Comparison of ENCODE assay signal across 22 cellular contexts in the genomic region with DNA sequence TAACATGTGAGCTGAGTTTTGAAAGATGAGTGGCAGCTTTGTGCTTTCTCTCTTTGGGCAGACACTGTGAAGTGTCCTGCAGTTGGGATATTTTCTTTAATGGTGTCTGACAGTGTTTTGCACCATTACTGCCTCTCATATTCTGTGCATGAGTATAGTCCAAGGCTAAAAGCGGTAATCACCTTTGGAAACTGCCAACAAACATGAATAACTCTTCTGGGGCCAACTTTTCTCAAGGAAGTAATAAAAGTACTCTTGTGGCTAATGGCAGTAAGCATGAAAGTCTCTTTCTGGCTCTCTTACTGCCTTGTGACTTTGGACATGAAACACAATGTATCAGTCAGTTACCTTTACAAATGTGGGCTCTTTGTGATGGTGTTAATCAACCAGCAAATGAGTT.
"Had no signal": no experiment of that assay in that cellular context is flagged by ENCODE, and none has a peak within 500 bp of the region (broad histone marks: within the 10 kb centered on the region; RNA-seq: fewer than 3 reads in every experiment).

No MANE protein-coding gene starts in this region.

- H3K27me3 ChIP-seq: cardiac muscle cell, foreskin keratinocyte, right atrium auricular region, tibial artery had no signal

- H3K27me3 Mint-ChIP-seq: progenitor cell of endocrine pancreas; stimulated activated naive CD8-positive, alpha-beta T cell treated with anti-CD3 and anti-CD28 coated beads, Interleukin-15, Interleukin-2, amounts not matched to agents 100 ng/mL and 50 ng/mL, for 24 hours had no signal

- H3K4me3 Mint-ChIP-seq: activated CD4-positive, alpha-beta memory T cell treated with anti-CD3 and anti-CD28 coated beads, Interleukin-2, amount 10 ng/mL, durations not matched to agents 7 days and 5 days; activated naive CD4-positive, alpha-beta T cell treated with anti-CD3 and anti-CD28 coated beads for 36 hours; activated naive CD8-positive, alpha-beta T cell treated with anti-CD3 and anti-CD28 coated beads, Interleukin-2, amount 10 ng/mL, durations not matched to agents 7 days and 5 days; activated T-cell treated with anti-CD3 and anti-CD28 coated beads, Interleukin-2, amount 50 U/mL, for 72 hours; naive thymus-derived CD8-positive, alpha-beta T cell; stimulated activated naive CD8-positive, alpha-beta T cell treated with anti-CD3 and anti-CD28 coated beads, Interleukin-15, Interleukin-2, amounts not matched to agents 100 ng/mL and 50 ng/mL, for 24 hours; T-helper 1 cell treated with Interleukin-12 subunit alpha and Interleukin-12 subunit beta and Interleukin-4 antibody, amounts not matched to agents 30 μg/mL and 1 μg/mL, for 36 hours had no signal

- H3K36me3 ChIP-seq: cardiac muscle cell, left ventricle myocardium inferior, right atrium auricular region, tibial artery had no signal

- H3K4me1 ChIP-seq: left ventricle myocardium inferior, right atrium auricular region had no signal

- H3K27ac Mint-ChIP-seq: activated CD4-positive, alpha-beta memory T cell treated with anti-CD3 and anti-CD28 coated beads, Interleukin-2, amount 10 ng/mL, durations not matched to agents 7 days and 5 days; activated naive CD4-positive, alpha-beta T cell treated with anti-CD3 and anti-CD28 coated beads for 36 hours; activated naive CD8-positive, alpha-beta T cell treated with anti-CD3 and anti-CD28 coated beads, Interleukin-2, amount 10 ng/mL, durations not matched to agents 7 days and 5 days; activated T-cell treated with anti-CD3 and anti-CD28 coated beads, Interleukin-2, amount 50 U/mL, for 72 hours; naive thymus-derived CD8-positive, alpha-beta T cell; progenitor cell of endocrine pancreas; stimulated activated naive CD8-positive, alpha-beta T cell treated with anti-CD3 and anti-CD28 coated beads, Interleukin-15, Interleukin-2, amounts not matched to agents 100 ng/mL and 50 ng/mL, for 24 hours; T-helper 1 cell treated with Interleukin-12 subunit alpha and Interleukin-12 subunit beta and Interleukin-4 antibody, amounts not matched to agents 30 μg/mL and 1 μg/mL, for 36 hours had no signal

- H3K4me3 ChIP-seq: cardiac muscle cell, left ventricle myocardium inferior, right atrium auricular region, tibial artery had no signal

- H3K27ac ChIP-seq: cardiac muscle cell, foreskin keratinocyte, left ventricle myocardium inferior, right atrium auricular region, tibial artery had no signal

- H3K36me3 Mint-ChIP-seq: activated naive CD8-positive, alpha-beta T cell treated with anti-CD3 and anti-CD28 coated beads, Interleukin-2, amount 10 ng/mL, durations not matched to agents 7 days and 5 days; naive thymus-derived CD8-positive, alpha-beta T cell had no signal

- H3K4me1 Mint-ChIP-seq: activated CD4-positive, alpha-beta memory T cell treated with anti-CD3 and anti-CD28 coated beads, Interleukin-2, amount 10 ng/mL, durations not matched to agents 7 days and 5 days; activated naive CD8-positive, alpha-beta T cell treated with anti-CD3 and anti-CD28 coated beads, Interleukin-2, amount 10 ng/mL, durations not matched to agents 7 days and 5 days; naive thymus-derived CD8-positive, alpha-beta T cell had no signal

- H3K9me3 Mint-ChIP-seq: activated CD4-positive, alpha-beta memory T cell treated with anti-CD3 and anti-CD28 coated beads, Interleukin-2, amount 10 ng/mL, durations not matched to agents 7 days and 5 days; activated naive CD8-positive, alpha-beta T cell treated with anti-CD3 and anti-CD28 coated beads, Interleukin-2, amount 10 ng/mL, durations not matched to agents 7 days and 5 days; activated T-cell treated with anti-CD3 and anti-CD28 coated beads, Interleukin-2, amount 50 U/mL, for 72 hours; stimulated activated naive CD8-positive, alpha-beta T cell treated with anti-CD3 and anti-CD28 coated beads, Interleukin-15, Interleukin-2, amounts not matched to agents 100 ng/mL and 50 ng/mL, for 24 hours had no signal

- DNase-seq: activated CD4-positive, alpha-beta memory T cell treated with anti-CD3 and anti-CD28 coated beads, Interleukin-2, amount 10 ng/mL, durations not matched to agents 7 days and 5 days; activated CD4-positive, alpha-beta T cell treated with anti-CD3 and anti-CD28 coated beads for 48 hours; activated effector memory CD4-positive, alpha-beta T cell treated with Interleukin-2 at 50 U/mL for 16 hours; activated naive CD4-positive, alpha-beta T cell treated with anti-CD3 and anti-CD28 coated beads for 36 hours; activated naive CD8-positive, alpha-beta T cell treated with anti-CD3 and anti-CD28 coated beads, Interleukin-2, amount 10 ng/mL, durations not matched to agents 7 days and 5 days; activated T-cell treated with anti-CD3 and anti-CD28 coated beads, Interleukin-2, amount 50 U/mL, for 72 hours; amygdala; foreskin keratinocyte; glutamatergic neuron; hippocampal formation; kidney glomerular epithelial cell; left ventricle myocardium inferior; naive thymus-derived CD8-positive, alpha-beta T cell; stimulated activated CD4-positive, alpha-beta T cell treated with anti-CD3 and anti-CD28 coated beads, Interleukin-4, amount 100 ng/mL, for 4 hours; substantia nigra; T1000; tibial artery had no signal

- H3K9me3 ChIP-seq: right atrium auricular region, tibial artery had no signal

- ATAC-seq: activated T-cell treated with anti-CD3 and anti-CD28 coated beads, Interleukin-2, amount 50 U/mL, for 72 hours; foreskin keratinocyte; naive thymus-derived CD8-positive, alpha-beta T cell had no signal
